In the genomic region with DNA sequence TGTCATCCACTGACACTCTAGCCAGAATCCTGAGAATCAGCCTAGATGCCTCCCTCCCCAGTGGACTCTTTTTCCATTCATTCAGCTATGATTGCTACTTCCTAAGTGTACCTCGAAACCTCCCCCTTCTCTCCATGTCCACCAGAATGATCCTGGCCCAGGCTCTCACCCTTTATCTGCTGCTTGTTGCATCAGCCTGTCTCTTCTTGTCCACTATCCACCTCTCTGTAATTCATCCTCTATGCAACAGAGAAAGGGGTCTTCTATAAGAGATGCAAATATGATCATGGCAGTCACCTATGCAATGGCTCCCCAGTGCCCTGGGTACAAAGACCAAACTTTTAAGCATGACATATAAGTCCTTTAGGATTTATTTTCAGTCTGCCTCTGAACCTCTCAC, we compare ENCODE assay signal across 17 cellular contexts. TPM values are rescaled to one million over a fixed set of nuclear protein-coding genes. Genes with fewer than 3 reads are reported as not detected.
A peak's percentile ranks its signal among the peaks of the same experiment; 100 is the strongest.
DNase-seq lines count a peak whose midpoint lies in the region; ATAC-seq and TF ChIP-seq lines count a peak whose summit lies in the region.
"Had no signal": no experiment of that assay in that cellular context is flagged by ENCODE, and none has a peak within 500 bp of the region (broad histone marks: within the 10 kb centered on the region; RNA-seq: fewer than 3 reads in every experiment).

No MANE protein-coding gene starts in this region.

- H3K9ac ChIP-seq in H9 (ENCODE audit: extremely low read depth, insufficient read length, low read length) (no peak overlapping the region), IMR-90 (ENCODE audit: low read depth, low read length) (no peak overlapping the region; the same call in 1 of the 2 replicates), mammary epithelial cell (ENCODE audit: insufficient read depth, low read length) (no peak overlapping the region)

- H3K36me3 Mint-ChIP-seq in H9 (ENCODE audit: insufficient read depth in 1 of 3, low read depth in 3 of 3) (no peaks in the 10 kb centered on the region), nephron progenitor cell (ENCODE audit: low read depth) (no peaks in the 10 kb centered on the region)
- H3K36me3 Mint-ChIP-seq: CD14-positive monocyte; CD8-positive, alpha-beta T cell; IgD-negative memory B cell had no signal

- H4K20me1 ChIP-seq in H9 (ENCODE audit: control insufficient read depth, insufficient read depth, insufficient read length) (no peaks in the 10 kb centered on the region), IMR-90 (ENCODE audit: insufficient read depth, low read length) (no peaks in the 10 kb centered on the region), mammary epithelial cell (ENCODE audit: insufficient read depth, low read length) (no peaks in the 10 kb centered on the region)

- H4K5ac ChIP-seq in H9 (ENCODE audit: insufficient read length, low read depth, low read length) (no peak overlapping the region), IMR-90 (ENCODE audit: low read depth, low read length) (peak overlapping the region; percentile 65)

- no peaks in the 10 kb centered on the region for H3K36me3 ChIP-seq in IMR-90 (ENCODE audit: control insufficient read depth, insufficient read depth, low read length)
- no peaks in the 10 kb centered on the region for H3K36me3 ChIP-seq in mammary epithelial cell (ENCODE audit: insufficient read depth, low read length)
- H3K36me3 ChIP-seq in MG63: no peaks in the 10 kb centered on the region
- H3K36me3 ChIP-seq: HAP-1 had no signal

- H3K4ac ChIP-seq in H9 (ENCODE audit: low read depth, low read length): no peak overlapping the region
- H3K4ac ChIP-seq in IMR-90 (ENCODE audit: low read depth, low read length): peak overlapping the region; percentile 93

- CTCF ChIA-PET in IMR-90 (lab: Yijun Ruan, JAX): no interaction called here
- CTCF ChIA-PET in mammary epithelial cell (lab: Charles Lee; ENCODE audit: low non-redundant PET): no interaction called here

- H3K4me2 ChIP-seq in H9 (ENCODE audit: insufficient read depth, insufficient read length, low read length): no peak overlapping the region
- no peak overlapping the region for H3K4me2 ChIP-seq in IMR-90 (ENCODE audit: low read depth, low read length)
- H3K4me2 ChIP-seq in mammary epithelial cell (ENCODE audit: insufficient read depth, low read depth, low read length): no peak overlapping the region
- H3K4me2 ChIP-seq: A549 had no signal

- H3K27me3 ChIP-seq in H9 (ENCODE audit: insufficient read depth, low read length) (no peaks in the 10 kb centered on the region), IMR-90 (ENCODE audit: control insufficient read depth, insufficient read depth, low read length) (no peaks in the 10 kb centered on the region), mammary epithelial cell (ENCODE audit: insufficient read depth, low read length) (no peaks in the 10 kb centered on the region), MG63 (no peaks in the 10 kb centered on the region)

- H3K79me2 ChIP-seq in H9 (ENCODE audit: insufficient read depth, low read length) (no peaks in the 10 kb centered on the region), mammary epithelial cell (ENCODE audit: insufficient read depth, low read length) (no peaks in the 10 kb centered on the region)

- no peak overlapping the region for H3T11ph ChIP-seq in H9 (ENCODE audit: low read length)

- H4K8ac ChIP-seq in H9 (replicated peaks; ENCODE audit: insufficient read length, low read depth, low read length) (no peak overlapping the region), IMR-90 (ENCODE audit: low read depth in 2 of 2, low read length in 2 of 2) (peak overlapping the region; percentile 39 to 93; a peak in 3 of 4 replicates)

- no peak overlapping the region for H3K27ac ChIP-seq in H9 (ENCODE audit: insufficient read length, low read depth, low read length)
- H3K27ac ChIP-seq in IMR-90 (ENCODE audit: insufficient read depth, low read length): peak overlapping the region; percentile 8; the same call in 1 of the 2 replicates
- H3K27ac ChIP-seq in mammary epithelial cell (ENCODE audit: insufficient read depth, low read depth, low read length): no peak overlapping the region
- H3K27ac ChIP-seq: A549 had no signal

- no peak for TF ChIP-seq RAD21 in IMR-90 (IDR thresholded peaks at IDR 0.05; ENCODE audit: low read length)

- dilution Hi-C loops in IMR-90 (cut with HindIII; ENCODE audit: low sequenced_read_pairs, unreplicated experiment) (loop anchor here (25.0 kb wide), 1 partner anchor 1016 kb away; no protein-coding TSS in a partner anchor), mammary epithelial cell (cut with HindIII; ENCODE audit: low sequenced_read_pairs) (no loop called here)

- WGBS in H9 (ENCODE audit: extremely low coverage, insufficient read length, low lambda C conversion rate): no CpG with 5 or more reads among the region's 1 CpG
- 100% methylated on average over 1 of the region's 1 CpG; no CpG with 5 or more reads in 1 of the 2 experiments for WGBS in IMR-90 (ENCODE audit: extremely low coverage in 2 of 2, insufficient read length in 1 of 2), 2 experiments
- 100% methylated on average over 1 of the region's 1 CpG for WGBS in mammary epithelial cell (ENCODE audit: low coverage, missing lambda C conversion rate)

- H3K4me1 Mint-ChIP-seq in H9 (peaks cover 9 to 10% of the 10 kb centered on the region in 2 experiments), nephron progenitor cell (peaks cover 49% of the 10 kb centered on the region)
- H3K4me1 Mint-ChIP-seq: CD14-positive monocyte, IgD-negative memory B cell had no signal

- intact Hi-C loops in IMR-90 (cut with micrococcal nuclease): loop anchor here (5.0 kb wide), 1 partner anchor 1201 kb away; no protein-coding TSS in a partner anchor
- intact Hi-C loops in mammary epithelial cell (cut with micrococcal nuclease): no loop called here

- H3K27ac Mint-ChIP-seq in H9 (no peak overlapping the region), nephron progenitor cell (peak overlapping the region; percentile 0)
- H3K27ac Mint-ChIP-seq: CD8-positive, alpha-beta T cell; HFFc6; IgD-negative memory B cell had no signal

- H3K4me3 ChIP-seq in IMR-90 (ENCODE audit: insufficient read depth, low read depth, low read length) (no peak overlapping the region), mammary epithelial cell (replicated peaks in 1 of 3; ENCODE audit: insufficient read depth in 1 of 3, low read depth in 2 of 3, low read length in 3 of 3) (no peak overlapping the region), MG63 (no peak overlapping the region)
- H3K4me3 ChIP-seq: A549, HAP-1 had no signal

- no peak for TF ChIP-seq POLR2A in IMR-90 (IDR thresholded peaks at IDR 0.05; ENCODE audit: low read depth, low read length)

- no peak overlapping the region for H3K23ac ChIP-seq in H9 (ENCODE audit: insufficient read length, low read depth, low read length)
- peak overlapping the region; percentile 72 for H3K23ac ChIP-seq in IMR-90 (ENCODE audit: low read depth, low read length)

- in situ Hi-C loops in IMR-90 (cut with MboI; ENCODE audit: low sequenced_read_pairs) (loop anchor here (25.0 kb wide), 1 partner anchor 1191 kb away; the partner anchor contains the start of gene CYP2J2), mammary epithelial cell (cut with MboI; ENCODE audit: low sequenced_read_pairs in 2 of 2) (loop anchor here (10.0 to 25.0 kb wide), 2 partner anchors 959 to 1016 kb away; no protein-coding TSS in a partner anchor)

- no peak overlapping the region for H3K4me3 Mint-ChIP-seq in H9
- H3K4me3 Mint-ChIP-seq in nephron progenitor cell: no peak overlapping the region
- H3K4me3 Mint-ChIP-seq: CD14-positive monocyte; CD8-positive, alpha-beta T cell; HFFc6; IgD-negative memory B cell had no signal

- H2BK5ac ChIP-seq in H9 (ENCODE audit: insufficient read length, low read length) (no peak overlapping the region), IMR-90 (ENCODE audit: low read depth, low read length, poor library complexity, severe bottlenecking) (peak overlapping the region; percentile 57)

- H3K4me1 ChIP-seq in H9 (ENCODE audit: insufficient read depth, low read length) (no peaks in the 10 kb centered on the region; the same call in 1 of the 2 replicates), IMR-90 (ENCODE audit: control insufficient read depth, insufficient read depth, low read length) (peaks cover 7% of the 10 kb centered on the region), mammary epithelial cell (ENCODE audit: insufficient read depth, low read length) (peaks cover 20% of the 10 kb centered on the region)
- H3K4me1 ChIP-seq: A549, HAP-1 had no signal

- H2BK12ac ChIP-seq in H9 (ENCODE audit: insufficient read length, low read depth, low read length): no peak overlapping the region

- H3K79me1 ChIP-seq in H9 (ENCODE audit: insufficient read depth, low read depth, low read length, poor library complexity, severe bottlenecking) (no peaks in the 10 kb centered on the region), IMR-90 (ENCODE audit: low read depth in 1 of 2, low read length in 2 of 2) (peaks cover 0 to 3% of the 10 kb centered on the region in 2 experiments; a peak in 1 of 4 replicates)

- no peaks in the 10 kb centered on the region for H3K9me3 ChIP-seq in H9 (ENCODE audit: control insufficient read depth, low read depth, low read length)
- H3K9me3 ChIP-seq in IMR-90 (ENCODE audit: control insufficient read depth, insufficient read depth, low read length): no peaks in the 10 kb centered on the region
- H3K9me3 ChIP-seq in mammary epithelial cell (replicated peaks; ENCODE audit: insufficient read depth, low read length): no peaks in the 10 kb centered on the region
- H3K9me3 ChIP-seq in MG63: no peaks in the 10 kb centered on the region
- H3K9me3 ChIP-seq: A549, HAP-1 had no signal

- H3K9me1 ChIP-seq in IMR-90 (ENCODE audit: insufficient read depth, low read length): peaks cover 13% of the 10 kb centered on the region

- peak overlapping the region; percentile 20 for H2AK9ac ChIP-seq in IMR-90 (replicated peaks; ENCODE audit: low read depth, low read length, poor library complexity)

- no peak for ATAC-seq in IMR-90 (ENCODE audit: low read depth)
- ATAC-seq in HG03280 (IDR thresholded peaks at IDR 0.05; ENCODE audit: unreplicated experiment): no peak
- ATAC-seq in HG02571 (IDR thresholded peaks at IDR 0.05; ENCODE audit: unreplicated experiment): no peak
- ATAC-seq: A549; CD8-positive, alpha-beta T cell had no signal

- H2BK15ac ChIP-seq in H9 (ENCODE audit: low read depth, low read length) (no peak overlapping the region), IMR-90 (ENCODE audit: low read depth, low read length) (peak overlapping the region; percentile 92)

- H3K18ac ChIP-seq in H9 (ENCODE audit: insufficient read length, low read depth, low read length): no peak overlapping the region
- peak overlapping the region; percentile 85; the same call in 1 of the 2 replicates for H3K18ac ChIP-seq in IMR-90 (ENCODE audit: low read depth, low read length)

- no peak overlapping the region for H2AFZ ChIP-seq in H9 (ENCODE audit: low read length)
- H2AFZ ChIP-seq in IMR-90 (replicated peaks; ENCODE audit: low read length, poor library complexity): no peak overlapping the region
- peak overlapping the region; percentile 19 for H2AFZ ChIP-seq in mammary epithelial cell (ENCODE audit: low read depth, low read length)

- TF ChIP-seq CTCF in H9 (conservative IDR thresholded peaks at IDR 0.05) (no peak), IMR-90 (conservative IDR thresholded peaks at IDR 0.05; ENCODE audit: low read depth, low read length) (no peak), mammary epithelial cell (conservative IDR thresholded peaks at IDR 0.05 in 1 of 2, IDR thresholded peaks at IDR 0.05 in 1 of 2; ENCODE audit: extremely low read depth in 1 of 2, insufficient read depth in 1 of 2, low read depth in 1 of 2, low read length in 2 of 2) (no peak), nephron progenitor cell (IDR thresholded peaks at IDR 0.05) (no peak)

- H4K91ac ChIP-seq in H9 (ENCODE audit: insufficient read length, low read depth, low read length): no peak overlapping the region
- peak overlapping the region; percentile 88 for H4K91ac ChIP-seq in IMR-90 (ENCODE audit: insufficient read depth, low read depth, low read length)

- POLR2A ChIA-PET in IMR-90 (lab: Charles Lee; ENCODE audit: unreplicated experiment): interaction anchor here (1.6 kb wide), 1 partner anchor 9 kb away, joined by 6 read pairs; no protein-coding TSS in a partner anchor

- H3K14ac ChIP-seq in H9 (ENCODE audit: insufficient read depth, low read length): no peak overlapping the region
- peak overlapping the region; percentile 89 for H3K14ac ChIP-seq in IMR-90 (replicated peaks; ENCODE audit: low read depth, low read length)

- no peak overlapping the region for H2BK120ac ChIP-seq in H9 (ENCODE audit: low read depth, low read length, poor library complexity, severe bottlenecking)
- H2BK120ac ChIP-seq in IMR-90 (ENCODE audit: low read depth, low read length): peak overlapping the region; percentile 94

- H2BK20ac ChIP-seq in H9 (ENCODE audit: low read depth, low read length, poor library complexity, severe bottlenecking): peak overlapping the region; percentile 0
- H2BK20ac ChIP-seq in IMR-90 (ENCODE audit: low read depth, low read length): peak overlapping the region; percentile 92

- H3K27me3 Mint-ChIP-seq in H9 (ENCODE audit: low read depth) (no peaks in the 10 kb centered on the region), nephron progenitor cell (ENCODE audit: low read depth, poor library complexity) (peaks cover 19% of the 10 kb centered on the region)

- no TSS peak for BruUV-seq in IMR-90 (replicated peaks; lab: Mats Ljungman, UMichigan)
- BruUV-seq in mammary epithelial cell (replicated peaks; lab: Mats Ljungman, UMichigan): no TSS peak

- H2AK5ac ChIP-seq in H9 (ENCODE audit: insufficient read length, low read length) (no peak overlapping the region), IMR-90 (ENCODE audit: low read depth, low read length) (peak overlapping the region; percentile 95)

- H3K56ac ChIP-seq in H9 (ENCODE audit: insufficient read length, low read depth, low read length) (no peak overlapping the region), IMR-90 (ENCODE audit: extremely low read depth, insufficient read depth, low read length) (peak overlapping the region; percentile 60; the same call in 1 of the 2 replicates)

- DNase-seq in H9 (no peak), IMR-90 (no peak), mammary epithelial cell (no peak), nephron progenitor cell (no peak), MG63 (no peak)
- DNase-seq: CD8-positive, alpha-beta T cell; COR-L47; DMS153; DMS79 treated with DMSO at 0.1 percent for 48 hours; GOT3; HFFc6 had no signal

- H3K9me3 Mint-ChIP-seq in H9 (no peaks in the 10 kb centered on the region), nephron progenitor cell (peaks cover 7% of the 10 kb centered on the region)
- H3K9me3 Mint-ChIP-seq: CD8-positive, alpha-beta T cell; HFFc6; IgD-negative memory B cell had no signal

- no peaks in the 10 kb centered on the region for H3K23me2 ChIP-seq in H9 (ENCODE audit: insufficient read length, low read depth, low read length, poor library complexity, severe bottlenecking)

RNA-seq across cellular contexts. Expression of gene JUN, which starts 37.7 kb away (rescaled TPM):
- 14.2 and 15.7 TPM in 2 replicates for total RNA-seq in H9 (2021)
- total RNA-seq in IMR-90 (2012; rRNA removed): 46.6 and 51.1 TPM in 2 replicates
- polyA plus RNA-seq in IMR-90 (2012; rRNA removed): 86.9 and 89.1 TPM in 2 replicates
- polyA plus RNA-seq in IMR-90 (2012; cell fraction: cytosol; rRNA removed): 80.5 and 108 TPM in 2 replicates
- 85.4 and 184 TPM in 2 replicates for polyA plus RNA-seq in IMR-90 (2012; cell fraction: nucleus; rRNA removed; ENCODE audit: low replicate concordance)
- total RNA-seq in mammary epithelial cell: 10 to 100 TPM; 61.1 to 78.7 TPM
- polyA plus RNA-seq in mammary epithelial cell: 24.6 TPM
- 25.1 TPM for polyA minus RNA-seq in mammary epithelial cell
- total RNA-seq in MG63 (2014; rRNA removed; shearing (Covaris generic); ENCODE audit: low replicate concordance): 104 and 126 TPM in 2 replicates

RNA-seq across cellular contexts. Expression of gene MYSM1, which starts 46.3 kb away (rescaled TPM):
- 72.2 and 76.9 TPM in 2 replicates for total RNA-seq in H9 (2021)
- 9.1 and 17.8 TPM in 2 replicates for total RNA-seq in IMR-90 (2012; rRNA removed)
- 10.7 and 15.7 TPM in 2 replicates for polyA plus RNA-seq in IMR-90 (2012; rRNA removed)
- polyA plus RNA-seq in IMR-90 (2012; cell fraction: cytosol; rRNA removed): 0.73 and 0.77 TPM in 2 replicates
- polyA plus RNA-seq in IMR-90 (2012; cell fraction: nucleus; rRNA removed; ENCODE audit: low replicate concordance): 8.4 and 58.0 TPM in 2 replicates
- total RNA-seq in mammary epithelial cell: 10 to 100 TPM; 23.8 to 46.1 TPM
- 6.3 TPM for polyA plus RNA-seq in mammary epithelial cell
- 1.7 TPM for polyA minus RNA-seq in mammary epithelial cell
- 3.3 and 12.3 TPM in 2 replicates for total RNA-seq in MG63 (2014; rRNA removed; shearing (Covaris generic); ENCODE audit: low replicate concordance)
